ENCODE assay signal across 5 cellular contexts in genomic region chr12:21220266-21220665, GRCh38.
"Had no signal": no experiment of that assay in that cellular context is flagged by ENCODE, and none has a peak within 500 bp of the region (broad histone marks: within the 10 kb centered on the region; RNA-seq: fewer than 3 reads in every experiment).

No MANE protein-coding gene starts in this region.

- H3K4me3 ChIP-seq: GM23338, K562 had no signal

- DNase-seq: H9, HCEC 1CT, IMR-90 had no signal
